ENCODE assay signal across 8 cellular contexts in the genomic region with DNA sequence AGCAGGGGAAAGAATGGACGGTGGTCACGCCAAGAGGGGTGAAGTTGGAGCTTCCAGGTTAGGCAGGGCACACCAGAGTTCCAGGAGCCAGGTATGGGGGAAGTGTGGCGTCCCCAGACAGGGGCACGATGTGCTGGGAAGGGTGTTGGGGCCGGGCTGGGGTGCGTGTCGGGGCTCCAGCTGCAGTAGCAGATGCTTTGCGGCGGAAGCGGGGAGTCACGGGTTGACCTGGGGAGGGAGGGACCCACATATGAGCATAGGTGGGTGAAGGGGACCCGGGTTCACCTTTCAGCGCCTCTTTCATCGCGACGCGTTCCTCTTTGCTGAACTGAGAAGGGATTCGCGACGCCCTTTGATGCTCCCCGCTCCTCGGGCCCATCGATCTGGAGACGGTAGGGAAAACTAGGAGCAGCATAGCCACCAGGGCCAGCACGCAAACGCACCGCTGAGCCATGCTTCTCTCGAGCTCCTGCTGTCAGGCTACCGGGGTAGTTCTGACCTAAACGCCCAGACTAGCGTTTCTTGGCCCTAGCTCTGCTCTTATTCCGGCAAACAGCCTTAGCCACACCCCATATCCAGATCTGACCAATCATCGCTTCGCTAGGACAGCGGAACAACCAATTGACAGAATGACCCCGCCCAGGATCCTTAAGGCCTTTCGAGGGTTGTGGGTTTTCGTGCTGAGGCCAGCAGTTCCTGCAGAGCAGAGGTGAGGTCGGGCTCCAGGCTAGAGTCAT. TPM values are rescaled to one million over a fixed set of nuclear protein-coding genes. Genes with fewer than 3 reads are reported as not detected.
DNase-seq lines count a peak whose midpoint lies in the region; ATAC-seq, FAIRE-seq and TF ChIP-seq lines count a peak whose summit lies in the region.

A gene with protein sequence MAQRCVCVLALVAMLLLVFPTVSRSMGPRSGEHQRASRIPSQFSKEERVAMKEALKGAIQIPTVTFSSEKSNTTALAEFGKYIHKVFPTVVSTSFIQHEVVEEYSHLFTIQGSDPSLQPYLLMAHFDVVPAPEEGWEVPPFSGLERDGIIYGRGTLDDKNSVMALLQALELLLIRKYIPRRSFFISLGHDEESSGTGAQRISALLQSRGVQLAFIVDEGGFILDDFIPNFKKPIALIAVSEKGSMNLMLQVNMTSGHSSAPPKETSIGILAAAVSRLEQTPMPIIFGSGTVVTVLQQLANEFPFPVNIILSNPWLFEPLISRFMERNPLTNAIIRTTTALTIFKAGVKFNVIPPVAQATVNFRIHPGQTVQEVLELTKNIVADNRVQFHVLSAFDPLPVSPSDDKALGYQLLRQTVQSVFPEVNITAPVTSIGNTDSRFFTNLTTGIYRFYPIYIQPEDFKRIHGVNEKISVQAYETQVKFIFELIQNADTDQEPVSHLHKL (minus strand): TSS at position 514 of the 737 bp plus-strand sequence. CDS start 60 bp downstream, at position 454.

- H3K4me3 ChIP-seq in H1 (ENCODE audit: extremely low read depth in 1 of 4, insufficient read depth in 2 of 4, low read depth in 3 of 4, low read length in 4 of 4) (peak within 1 kb of the TSS in 1 of 4 experiments; percentile 16; a peak in 1 of 8 replicates), mucosa of rectum (ENCODE audit: low read length in 2 of 2) (peak within 1 kb of the TSS; percentile 55 to 75)

- H3K9ac ChIP-seq in H1 (replicated peaks in 1 of 4; ENCODE audit: extremely low read depth in 1 of 4, low read depth in 3 of 4, low read length in 3 of 4) = no peak within 1 kb of the TSS
- peak within 1 kb of the TSS in 1 of 2 donors; percentile 54 for H3K9ac ChIP-seq in mucosa of rectum (ENCODE audit: low read depth in 1 of 2, low read length in 2 of 2)

- H3K36me3 Mint-ChIP-seq in activated CD8-positive, alpha-beta T cell treated with anti-CD3 and anti-CD28 coated beads for 36 hours (ENCODE audit: low read depth) = peaks cover 4% of the 10 kb centered on the region

- 85% methylated on average over 38 of the region's 39 CpGs; no CpG with 5 or more reads in 1 of the 2 experiments for WGBS in H1 (ENCODE audit: extremely low coverage in 1 of 2, insufficient coverage in 1 of 2, insufficient read length in 1 of 2, insufficient replicate concordance in 2 of 2, low coverage in 1 of 2, low lambda C conversion rate in 2 of 2, missing lambda C conversion rate in 1 of 2), 2 experiments

- no peak within 1 kb of the TSS for H3K14ac ChIP-seq in H1 (ENCODE audit: insufficient read length)

- H3K27ac ChIP-seq in H1 (ENCODE audit: low read depth, low read length) = no peak within 1 kb of the TSS
- peak within 1 kb of the TSS in 1 of 2 donors; percentile 58 for H3K27ac ChIP-seq in mucosa of rectum (ENCODE audit: low read depth in 2 of 2, low read length in 2 of 2)

- no peak within 1 kb of the TSS for H4K8ac ChIP-seq in H1 (ENCODE audit: extremely low read depth, insufficient read depth, low read length)

- H2BK5ac ChIP-seq in H1 (ENCODE audit: low read depth, low read length) = no peak within 1 kb of the TSS

- no peaks in the 10 kb centered on the region for H3K9me3 Mint-ChIP-seq in activated CD8-positive, alpha-beta T cell treated with anti-CD3 and anti-CD28 coated beads for 36 hours

- FAIRE-seq in H1 (lab: Jason Lieb, UNC) = no peak

- no peak within 1 kb of the TSS for H4K5ac ChIP-seq in H1 (ENCODE audit: insufficient read length, low read depth, low read length)

- H3K27me3 ChIP-seq in H1 (replicated peaks in 1 of 4; ENCODE audit: control insufficient read depth in 3 of 4, extremely low read depth in 1 of 4, insufficient read depth in 3 of 4, low read length in 3 of 4) (no peaks in the 10 kb centered on the region; a peak in 2 of 7 replicates), mucosa of rectum (ENCODE audit: control insufficient read depth in 2 of 2, insufficient read depth in 2 of 2, low read length in 2 of 2) (peaks cover 0 to 7% of the 10 kb centered on the region in 2 donors)

- no peak within 1 kb of the TSS for H3K4ac ChIP-seq in H1 (replicated peaks; ENCODE audit: insufficient read length, low read depth, low read length)

- CTCF ChIA-PET in activated CD8-positive, alpha-beta T cell treated with anti-CD3 and anti-CD28 coated beads for 36 hours (lab: Charles Lee) = interaction anchor here (0.7 to 1.4 kb wide), 5 partner anchors 13 to 190 kb away, joined by 3 to 5 read pairs (median 3); no protein-coding TSS in a partner anchor
- CTCF ChIA-PET in H1 (lab: Charles Lee; ENCODE audit: partially characterized antibody) = interaction anchor here (0.6 to 1.5 kb wide), 7 partner anchors 9 to 138 kb away, joined by 3 to 9 read pairs (median 4); no protein-coding TSS in a partner anchor

- TF ChIP-seq POLR2A in H1 (IDR thresholded peaks at IDR 0.05; ENCODE audit: control extremely low read depth in 1 of 2, low read depth in 2 of 2, low read length in 2 of 2) = no peak

- peak within 1 kb of the TSS in 1 of 2 experiments; percentile 22; a peak in 1 of 4 replicates for H3K4me2 ChIP-seq in H1 (ENCODE audit: insufficient read depth in 1 of 2, low read depth in 2 of 2, low read length in 2 of 2)

- H3K9me3 ChIP-seq in H1 (ENCODE audit: insufficient read depth in 2 of 2, low read depth in 1 of 2, low read length in 1 of 2) = peaks cover 0 to 3% of the 10 kb centered on the region in 2 experiments; a peak in 1 of 4 replicates
- no peaks in the 10 kb centered on the region for H3K9me3 ChIP-seq in mucosa of rectum (ENCODE audit: control insufficient read depth in 2 of 2, low read length in 2 of 2)

- peak within 1 kb of the TSS; percentile 71 for H3K27ac Mint-ChIP-seq in activated CD8-positive, alpha-beta T cell treated with anti-CD3 and anti-CD28 coated beads for 36 hours

- DNase-seq in GM19238 (ENCODE audit: insufficient read length, low spot score) = peak; percentile 48
- peak; percentile 81 for DNase-seq in activated CD8-positive, alpha-beta T cell treated with anti-CD3 and anti-CD28 coated beads for 36 hours
- peak; percentile 19 to 54 for DNase-seq in H1 (ENCODE audit: low read depth in 1 of 2, low spot score in 2 of 2)
- DNase-seq in stimulated activated CD8-positive, alpha-beta memory T cell treated with anti-CD3 and anti-CD28 coated beads, Interleukin-7, amount 100 ng/mL, for 24 hours (ENCODE audit: low read depth) = peak; percentile 40
- no peak for DNase-seq in NCI-H187 (lab: John Stamatoyannopoulos, UW)

- no peak within 1 kb of the TSS for H2AFZ ChIP-seq in H1 (ENCODE audit: low read length)

- TF ChIP-seq EP300 in H1 (IDR thresholded peaks at IDR 0.05; ENCODE audit: borderline replicate concordance in 1 of 2, low read depth in 2 of 2, low read length in 2 of 2) = no peak

- POLR2A ChIA-PET in activated CD8-positive, alpha-beta T cell treated with anti-CD3 and anti-CD28 coated beads for 36 hours (lab: Charles Lee) = no interaction called here
- POLR2A ChIA-PET in H1 (lab: Charles Lee; ENCODE audit: partially characterized antibody) = interaction anchor here (0.8 to 1.1 kb wide), 4 partner anchors 9 to 66 kb away, joined by 3 to 6 read pairs (median 4); no protein-coding TSS in a partner anchor

- no peak within 1 kb of the TSS for H3K18ac ChIP-seq in H1 (ENCODE audit: extremely low read depth, low read length)

- H3K27me3 Mint-ChIP-seq in activated CD8-positive, alpha-beta T cell treated with anti-CD3 and anti-CD28 coated beads for 36 hours = no peaks in the 10 kb centered on the region

- H2BK120ac ChIP-seq in H1 (replicated peaks; ENCODE audit: low read depth, low read length) = no peak within 1 kb of the TSS

- H3K4me1 Mint-ChIP-seq in activated CD8-positive, alpha-beta T cell treated with anti-CD3 and anti-CD28 coated beads for 36 hours (ENCODE audit: low read depth) = peaks cover 18% of the 10 kb centered on the region

- H2BK12ac ChIP-seq in H1 (ENCODE audit: low read depth, low read length) = no peak within 1 kb of the TSS

- H2BK20ac ChIP-seq in H1 (ENCODE audit: low read length) = no peak within 1 kb of the TSS

- H3K36me3 ChIP-seq in H1 (ENCODE audit: control insufficient read depth in 2 of 4, insufficient read depth in 4 of 4, low read length in 3 of 4) (no peaks in the 10 kb centered on the region), mucosa of rectum (ENCODE audit: control insufficient read depth in 2 of 2, insufficient read depth in 2 of 2, low read length in 2 of 2) (no peaks in the 10 kb centered on the region)

- no peak within 1 kb of the TSS for H2BK15ac ChIP-seq in H1 (ENCODE audit: low read length)

- ATAC-seq in HG03469 (IDR thresholded peaks at IDR 0.05; ENCODE audit: unreplicated experiment) = peak; percentile 88
- peak; percentile 98 for ATAC-seq in activated CD8-positive, alpha-beta T cell treated with anti-CD3 and anti-CD28 coated beads for 36 hours
- no peak for ATAC-seq in HG02623 (IDR thresholded peaks at IDR 0.05; ENCODE audit: unreplicated experiment)

- no peak for TF ChIP-seq RAD21 in H1 (IDR thresholded peaks at IDR 0.05 in 1 of 2, conservative IDR thresholded peaks at IDR 0.05 in 1 of 2; ENCODE audit: low read depth in 2 of 2, low read length in 2 of 2)

- H3K79me2 ChIP-seq in H1 (ENCODE audit: control insufficient read depth in 1 of 2, insufficient read depth in 2 of 2, low read length in 2 of 2) = no peaks in the 10 kb centered on the region

- no peaks in the 10 kb centered on the region for H3K79me1 ChIP-seq in H1 (ENCODE audit: low read depth, low read length)

- H3K4me1 ChIP-seq in H1 (replicated peaks in 1 of 4; ENCODE audit: control insufficient read depth in 3 of 4, insufficient read depth in 4 of 4, low read length in 3 of 4) (no peaks in the 10 kb centered on the region), mucosa of rectum (ENCODE audit: control insufficient read depth in 2 of 2, insufficient read depth in 2 of 2, low read length in 2 of 2) (peaks cover 0 to 3% of the 10 kb centered on the region in 2 donors)

- peak within 1 kb of the TSS; percentile 76 for H3K4me3 Mint-ChIP-seq in activated CD8-positive, alpha-beta T cell treated with anti-CD3 and anti-CD28 coated beads for 36 hours

- H2AK5ac ChIP-seq in H1 (ENCODE audit: low read depth, low read length) = no peak within 1 kb of the TSS

- no peak within 1 kb of the TSS for H3K23ac ChIP-seq in H1 (ENCODE audit: insufficient read length)

- H4K91ac ChIP-seq in H1 (replicated peaks; ENCODE audit: insufficient read length, low read length) = no peak within 1 kb of the TSS

- intact Hi-C loops in activated CD8-positive, alpha-beta T cell treated with anti-CD3 and anti-CD28 coated beads for 36 hours (cut with micrococcal nuclease) = no loop called here

- H4K20me1 ChIP-seq in H1 (replicated peaks in 1 of 2; ENCODE audit: control insufficient read depth in 1 of 2, insufficient read depth in 2 of 2, low read length in 2 of 2) = no peaks in the 10 kb centered on the region

- no peak within 1 kb of the TSS for H3K56ac ChIP-seq in H1 (replicated peaks; ENCODE audit: insufficient read length, low read depth, low read length)

- no peak for TF ChIP-seq CTCF in activated CD8-positive, alpha-beta T cell treated with anti-CD3 and anti-CD28 coated beads for 36 hours (IDR thresholded peaks at IDR 0.05)
- no peak for TF ChIP-seq CTCF in H1 (IDR thresholded peaks at IDR 0.05; ENCODE audit: control extremely low read depth in 1 of 3, insufficient read depth in 1 of 3, low read depth in 1 of 3, low read length in 3 of 3)

- H3K23me2 ChIP-seq in H1 (ENCODE audit: low read depth, low read length) = no peaks in the 10 kb centered on the region

RNA-seq across cellular contexts. Expression of the gene that starts here (rescaled TPM):
- under 1 TPM; 0.22 to 0.29 TPM for total RNA-seq in activated CD8-positive, alpha-beta T cell treated with anti-CD3 and anti-CD28 coated beads for 36 hours
- not detected in 2 replicates for total RNA-seq in H1 (2021; fragmentation: NEBNext Ultra II Directional; extraction: Animal tissue kit (Norgen Biotek cat#: 25700))
- 0.05 TPM in 1 of 2 replicates, not detected in the other for polyA plus RNA-seq in H1 (2011; rRNA removed)
- polyA plus RNA-seq in H1 (2011; cell fraction: cytosol; rRNA removed) = not detected
- polyA plus RNA-seq in H1 (2011; cell fraction: nucleus; rRNA removed) = 0.04 TPM
- not detected in 4 replicates for polyA plus RNA-seq in H1 (2012, experiment 1 of 2)
- polyA plus RNA-seq in H1 (2012, experiment 2 of 2) = not detected
- polyA plus RNA-seq in H1 (2013, experiment 1 of 2) = 0.02 TPM
- polyA plus RNA-seq in H1 (2013, experiment 2 of 2) = not detected
- polyA minus RNA-seq in H1 (2011; rRNA and poly(A)+ RNA removed) = not detected in 2 replicates
- not detected for polyA minus RNA-seq in H1 (2011; cell fraction: cytosol; rRNA and poly(A)+ RNA removed)
- not detected for polyA minus RNA-seq in H1 (2011; cell fraction: nucleus; rRNA and poly(A)+ RNA removed)

Comparison
In these comparisons a context has a peak if more than half of its experiments do, and no peak if none do; other contexts are left out.
1. Peak in DNase-seq and ATAC-seq in activated CD8-positive, alpha-beta T cell treated with anti-CD3 and anti-CD28 coated beads for 36 hours; RNA of the gene not detected or under 1 TPM.
2. Peak in DNase-seq in H1; RNA of the gene not detected or under 1 TPM.
3. DNase-seq: peak in GM19238 (single experiment) and stimulated activated CD8-positive, alpha-beta memory T cell treated with anti-CD3 and anti-CD28 coated beads, Interleukin-7, amount 100 ng/mL, for 24 hours (single experiment); none in NCI-H187 (0 of 2).